ENCODE assay signal across 14 cellular contexts in genomic region chr3:102206506-102207145, GRCh38.
A peak's percentile ranks its signal among the peaks of the same experiment; 100 is the strongest.
DNase-seq lines count a peak whose midpoint lies in the region; ATAC-seq and TF ChIP-seq lines count a peak whose summit lies in the region.
"Had no signal": no experiment of that assay in that cellular context is flagged by ENCODE, and none has a peak within 500 bp of the region (broad histone marks: within the 10 kb centered on the region; RNA-seq: fewer than 3 reads in every experiment).

No MANE protein-coding gene starts in this region.

- H3K9me3 ChIP-seq in esophagus muscularis mucosa, result no peaks in the 10 kb centered on the region

- peak; percentile 10 for DNase-seq in NCI-H1105 (lab: John Stamatoyannopoulos, UW)
- peak; percentile 92 for DNase-seq in esophagus muscularis mucosa (ENCODE audit: extremely low spot score)
- DNase-seq in myocyte (ENCODE audit: low read depth), result peak; percentile 62
- DNase-seq in progenitor cell of endocrine pancreas (ENCODE audit: low spot score, unreplicated experiment), result no peak
- no peak for DNase-seq in NK-92 (lab: John Stamatoyannopoulos, UW; ENCODE audit: unreplicated experiment)
- DNase-seq: activated CD4-positive, alpha-beta T cell treated with anti-CD3 and anti-CD28 coated beads, Interleukin-2, amount 50 U/mL, for 4 hours; CD4-positive, CD25-positive, alpha-beta regulatory T cell; effector CD4-positive, alpha-beta T cell; NCI-H774 had no signal

- H3K27me3 ChIP-seq in ACC112 (ENCODE audit: insufficient read depth, low read length), result no peaks in the 10 kb centered on the region
- H3K27me3 ChIP-seq in esophagus muscularis mucosa, result no peaks in the 10 kb centered on the region

- ATAC-seq in GM21737 (IDR thresholded peaks at IDR 0.05; ENCODE audit: unreplicated experiment) (no peak), HG03097 (IDR thresholded peaks at IDR 0.05; ENCODE audit: low FRiP score, unreplicated experiment) (no peak)

- H3K27me3 Mint-ChIP-seq in progenitor cell of endocrine pancreas, result no peaks in the 10 kb centered on the region

- H3K79me2 ChIP-seq in ACC112 (ENCODE audit: control insufficient read depth, insufficient read depth, low read length, unreplicated experiment), result no peaks in the 10 kb centered on the region

- H2AFZ ChIP-seq in ACC112 (ENCODE audit: low read length, unreplicated experiment), result peak overlapping the region; percentile 2

- H3K9me3 Mint-ChIP-seq in progenitor cell of endocrine pancreas (ENCODE audit: low read depth), result peaks cover 9% of the 10 kb centered on the region
- H3K9me3 Mint-ChIP-seq: neural crest cell had no signal

- no peak overlapping the region for H3K27ac Mint-ChIP-seq in progenitor cell of endocrine pancreas

- 9% methylated on average over 3 of the region's 4 CpGs for WGBS in esophagus muscularis mucosa

- peaks cover 14% of the 10 kb centered on the region for H3K4me1 ChIP-seq in ACC112 (ENCODE audit: control insufficient read depth, insufficient read depth, low read length, unreplicated experiment)
- peaks cover 8 to 22% (median 17%) of the 10 kb centered on the region in 4 donors for H3K4me1 ChIP-seq in esophagus muscularis mucosa

- peak overlapping the region; percentile 7; the same call in 1 of the 2 replicates for H3K27ac ChIP-seq in ACC112 (ENCODE audit: low read depth, low read length)
- peak overlapping the region; percentile 46 to 67 (median 62) for H3K27ac ChIP-seq in esophagus muscularis mucosa (replicated peaks in 1 of 4)
- H3K27ac ChIP-seq: HL-60 had no signal

- H3K36me3 ChIP-seq in ACC112 (ENCODE audit: insufficient read depth, low read length) (no peaks in the 10 kb centered on the region), esophagus muscularis mucosa (no peaks in the 10 kb centered on the region)

- no peaks in the 10 kb centered on the region for H3K4me1 Mint-ChIP-seq in progenitor cell of endocrine pancreas (ENCODE audit: low read depth)
- H3K4me1 Mint-ChIP-seq: CD4-positive, CD25-positive, alpha-beta regulatory T cell; neural crest cell had no signal

- TF ChIP-seq POLR2A in esophagus muscularis mucosa (IDR thresholded peaks at IDR 0.05; ENCODE audit: low read depth), result no peak

- no peak overlapping the region for H3K4me3 Mint-ChIP-seq in progenitor cell of endocrine pancreas (ENCODE audit: low read depth)
- H3K4me3 Mint-ChIP-seq: CD4-positive, CD25-positive, alpha-beta regulatory T cell; neural crest cell had no signal

- H3K36me3 Mint-ChIP-seq in progenitor cell of endocrine pancreas (ENCODE audit: insufficient read depth), result peaks cover 3% of the 10 kb centered on the region

- H3K4me3 ChIP-seq in ACC112 (ENCODE audit: low read depth, low read length) (peak overlapping the region; percentile 12; the same call in 1 of the 2 replicates), esophagus muscularis mucosa (no peak overlapping the region)

- intact Hi-C loops in esophagus muscularis mucosa (cut with DNase I), result no loop called here

- no peak for TF ChIP-seq CTCF in esophagus muscularis mucosa (IDR thresholded peaks at IDR 0.05)
- no peak for TF ChIP-seq CTCF in progenitor cell of endocrine pancreas (IDR thresholded peaks at IDR 0.05; ENCODE audit: unreplicated experiment)

- no peak for TF ChIP-seq EP300 in esophagus muscularis mucosa (IDR thresholded peaks at IDR 0.05)

Comparison
In these comparisons a context has a peak if more than half of its experiments do, and no peak if none do; other contexts are left out.
1. DNase-seq: peak in NCI-H1105 (single experiment), esophagus muscularis mucosa (single experiment) and myocyte (single experiment); none in progenitor cell of endocrine pancreas (single experiment) and NK-92 (single experiment).